1 cellular context compared by ENCODE assay signal in the genomic region with DNA sequence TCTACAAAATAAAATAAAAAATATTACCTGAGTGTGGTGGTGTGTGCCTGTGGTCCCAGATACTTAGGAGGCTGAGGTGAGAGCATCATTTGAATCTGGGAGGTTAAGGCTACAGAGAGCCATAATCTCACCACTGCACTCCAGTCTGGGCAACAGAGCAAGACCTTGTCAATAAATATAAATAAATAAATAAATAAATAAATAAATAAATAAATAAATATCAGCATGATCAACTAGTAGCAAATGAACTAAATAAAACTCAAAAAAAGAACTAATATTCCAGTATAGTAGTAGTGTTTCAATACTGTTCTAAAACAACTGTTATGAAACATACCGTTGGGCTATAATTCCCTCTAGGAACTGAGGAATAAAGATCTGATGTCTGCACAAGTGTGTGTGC.
TF ChIP-seq lines count a peak whose summit lies in the region.

No MANE protein-coding gene starts in this region.

TF ChIP-seq in HEK293, 187 proteins besides CTCF, POLR2A, EP300 and RAD21 (continued from another document):
- TF ChIP-seq ZNF76 (tag by site-specific recombination; IDR thresholded peaks at IDR 0.05; ENCODE audit: borderline replicate concordance, low read depth) (no peak), ZNF112 (tag by site-specific recombination; IDR thresholded peaks at IDR 0.05) (no peak), ZNF560 (tag by site-specific recombination; IDR thresholded peaks at IDR 0.05; ENCODE audit: borderline replicate concordance) (0 out of 2 replicates have a peak, but pooled peaks have one; percentile 7), GLIS1 (tag by site-specific recombination; IDR thresholded peaks at IDR 0.05) (no peak), ZNF623 (tag by site-specific recombination; IDR thresholded peaks at IDR 0.05) (peak; percentile 42; the same call in 1 of the 2 replicates)
